ENCODE assay signal across 19 cellular contexts in genomic region chr1:246382589-246382988, GRCh38.
"Had no signal": no experiment of that assay in that cellular context is flagged by ENCODE, and none has a peak within 500 bp of the region (broad histone marks: within the 10 kb centered on the region; RNA-seq: fewer than 3 reads in every experiment).

No MANE protein-coding gene starts in this region.

- H3K9me3 ChIP-seq: Peyer's patch, SJCRH30, SK-N-SH had no signal

- H3K4me3 ChIP-seq: Peyer's patch, SJCRH30 had no signal

- H3K27ac ChIP-seq: Peyer's patch, RWPE1, SJCRH30, WERI-Rb-1 had no signal

- DNase-seq: activated CD4-positive, alpha-beta T cell treated with anti-CD3 and anti-CD28 coated beads for 4 hours; activated CD8-positive, alpha-beta memory T cell treated with anti-CD3 and anti-CD28 coated beads, Interleukin-2, amount 50 U/mL, for 48 hours; activated CD8-positive, alpha-beta T cell treated with anti-CD3 and anti-CD28 coated beads for 36 hours; activated effector memory CD4-positive, alpha-beta T cell treated with anti-CD3 and anti-CD28 coated beads, Interleukin-2, amount 50 U/mL, for 16 hours; activated naive CD4-positive, alpha-beta T cell treated with anti-CD3 and anti-CD28 coated beads for 36 hours; activated naive CD8-positive, alpha-beta T cell treated with anti-CD3 and anti-CD28 coated beads for 36 hours; activated T-cell treated with anti-CD3 and anti-CD28 coated beads, Interleukin-2, amount 50 U/mL, for 24 hours; KG1; NCI-H1092; NCI-H2029; NCI-H510A treated with DMSO at 0.1 percent for 48 hours; NCI-H69; Peyer's patch; Right ventricle myocardium superior; SJCRH30; SK-N-SH; T-helper 1 cell; WERI-Rb-1 had no signal

- H3K27me3 ChIP-seq: Peyer's patch, SJCRH30 had no signal

- H3K4me1 ChIP-seq: Peyer's patch had no signal

- ATAC-seq: activated CD8-positive, alpha-beta T cell treated with anti-CD3 and anti-CD28 coated beads for 36 hours had no signal

- H3K36me3 ChIP-seq: Peyer's patch, SJCRH30, WERI-Rb-1 had no signal
